ENCODE assay signal across 12 cellular contexts in genomic region chr5:345404-346195, GRCh38. TPM values are rescaled to one million over a fixed set of nuclear protein-coding genes. Genes with fewer than 3 reads are reported as not detected.
DNase-seq lines count a peak whose midpoint lies in the region; ATAC-seq and TF ChIP-seq lines count a peak whose summit lies in the region.
"Had no signal": no experiment of that assay in that cellular context is flagged by ENCODE, and none has a peak within 500 bp of the region (broad histone marks: within the 10 kb centered on the region; RNA-seq: fewer than 3 reads in every experiment).

No MANE protein-coding gene starts in this region.

- H4K20me1 ChIP-seq in Loucy (ENCODE audit: insufficient read depth, low read length, poor library complexity, severe bottlenecking) (no peaks in the 10 kb centered on the region), MM.1S (ENCODE audit: insufficient read depth, low read length) (no peaks in the 10 kb centered on the region)

- H3K27ac Mint-ChIP-seq in endodermal cell = peak overlapping the region; percentile 61
- H3K27ac Mint-ChIP-seq in stimulated activated memory B cell treated with anti-CD40 and anti-IgM and Interleukin-4, amounts not matched to agents 10 μg/mL and 1 μg/mL and 100 μg/mL, for 72 hours = no peak overlapping the region
- H3K27ac Mint-ChIP-seq: progenitor cell of endocrine pancreas had no signal

- H3K9me2 ChIP-seq in Loucy (replicated peaks; ENCODE audit: low read depth, low read length) (no peaks in the 10 kb centered on the region), MM.1S (replicated peaks; ENCODE audit: insufficient read depth, low read length) (no peaks in the 10 kb centered on the region)

- H3K36me3 ChIP-seq in Loucy (ENCODE audit: insufficient read depth, low read length) (no peaks in the 10 kb centered on the region), endodermal cell (ENCODE audit: control insufficient read depth, insufficient read depth, low read length) (no peaks in the 10 kb centered on the region), MM.1S (replicated peaks; ENCODE audit: insufficient read depth, low read length) (no peaks in the 10 kb centered on the region)

- H3K9me3 ChIP-seq in Loucy (ENCODE audit: insufficient read depth, low read depth, low read length) = no peaks in the 10 kb centered on the region
- no peaks in the 10 kb centered on the region for H3K9me3 ChIP-seq in endodermal cell (ENCODE audit: control insufficient read depth, low read length)
- no peaks in the 10 kb centered on the region for H3K9me3 ChIP-seq in MM.1S (replicated peaks; ENCODE audit: insufficient read depth, low read length)

- 0 out of 2 replicates have a peak, but pooled peaks cover 2% of the 10 kb centered on the region for H3F3A ChIP-seq in Loucy (ENCODE audit: low read depth)
- H3F3A ChIP-seq in MM.1S (ENCODE audit: insufficient read depth, low read length) = no peaks in the 10 kb centered on the region

- no peak overlapping the region for H3K4me3 ChIP-seq in Loucy (ENCODE audit: low read length, poor library complexity, severe bottlenecking)
- H3K4me3 ChIP-seq in endodermal cell (ENCODE audit: low read length) = no peak overlapping the region
- H3K4me3 ChIP-seq in MM.1S (ENCODE audit: low read length) = no peak overlapping the region

- H3K27me3 Mint-ChIP-seq in endodermal cell (ENCODE audit: insufficient read depth) = peaks cover 25% of the 10 kb centered on the region
- peaks cover 94% of the 10 kb centered on the region for H3K27me3 Mint-ChIP-seq in stimulated activated memory B cell treated with anti-CD40 and anti-IgM and Interleukin-4, amounts not matched to agents 10 μg/mL and 1 μg/mL and 100 μg/mL, for 72 hours

- TF ChIP-seq CTCF in Loucy (conservative IDR thresholded peaks at IDR 0.05; ENCODE audit: low read length) (no peak), endodermal cell (conservative IDR thresholded peaks at IDR 0.05) (no peak), MM.1S (IDR thresholded peaks at IDR 0.05; ENCODE audit: low read length) (no peak)

- no peaks in the 10 kb centered on the region for H3K36me3 Mint-ChIP-seq in endodermal cell (ENCODE audit: low read depth)
- H3K36me3 Mint-ChIP-seq in stimulated activated memory B cell treated with anti-CD40 and anti-IgM and Interleukin-4, amounts not matched to agents 10 μg/mL and 1 μg/mL and 100 μg/mL, for 72 hours = peaks cover 70% of the 10 kb centered on the region

- H3K9me3 Mint-ChIP-seq in endodermal cell = peaks cover 5% of the 10 kb centered on the region
- peaks cover 4% of the 10 kb centered on the region for H3K9me3 Mint-ChIP-seq in stimulated activated memory B cell treated with anti-CD40 and anti-IgM and Interleukin-4, amounts not matched to agents 10 μg/mL and 1 μg/mL and 100 μg/mL, for 72 hours

- 80 to 83% methylated on average over 14 to 20 of the region's 22 CpGs for WGBS in endodermal cell (ENCODE audit: insufficient coverage in 1 of 2, insufficient read length in 1 of 2), 2 experiments

- peak; percentile 56 for ATAC-seq in sciatic nerve
- no peak for ATAC-seq in stimulated activated memory B cell treated with anti-CD40 and anti-IgM and Interleukin-4, amounts not matched to agents 10 μg/mL and 1 μg/mL and 100 μg/mL, for 72 hours
- ATAC-seq: esophagus mucosa had no signal

- H3K4me2 ChIP-seq in Loucy (ENCODE audit: low read depth, low read length, poor library complexity, severe bottlenecking) (peak overlapping the region; percentile 16), MM.1S (ENCODE audit: low read depth, low read length) (no peak overlapping the region)

- H3K9ac ChIP-seq in Loucy (ENCODE audit: low read depth, low read length, poor library complexity, severe bottlenecking) (no peak overlapping the region), endodermal cell (ENCODE audit: extremely low read depth, low read length, poor library complexity, severe bottlenecking) (no peak overlapping the region), MM.1S (ENCODE audit: low read length) (no peak overlapping the region)

- no peak overlapping the region for H2AFZ ChIP-seq in Loucy (ENCODE audit: low read length)
- H2AFZ ChIP-seq in MM.1S (ENCODE audit: low read length) = no peak overlapping the region

- H3K27ac ChIP-seq in endodermal cell (ENCODE audit: low read depth, low read length) (no peak overlapping the region), MM.1S (ENCODE audit: low read length) (no peak overlapping the region)

- H3K4me1 Mint-ChIP-seq in endodermal cell = peaks cover 10% of the 10 kb centered on the region
- H3K4me1 Mint-ChIP-seq in stimulated activated memory B cell treated with anti-CD40 and anti-IgM and Interleukin-4, amounts not matched to agents 10 μg/mL and 1 μg/mL and 100 μg/mL, for 72 hours = peaks cover 21% of the 10 kb centered on the region

- intact Hi-C loops in sciatic nerve (cut with DNase I) = no loop called here

- H3K79me2 ChIP-seq in Loucy (ENCODE audit: insufficient read depth, low read length) (no peaks in the 10 kb centered on the region), MM.1S (ENCODE audit: low read length) (no peaks in the 10 kb centered on the region)

- H3K27me3 ChIP-seq in Loucy (ENCODE audit: insufficient read depth, low read length, poor library complexity, severe bottlenecking) (no peaks in the 10 kb centered on the region), endodermal cell (ENCODE audit: control insufficient read depth, insufficient read depth, low read length, poor library complexity, severe bottlenecking) (peaks cover 18% of the 10 kb centered on the region), MM.1S (replicated peaks; ENCODE audit: insufficient read depth, low read length) (peaks cover 5% of the 10 kb centered on the region; the same call in 1 of the 2 replicates)

- H3K4me1 ChIP-seq in Loucy (ENCODE audit: insufficient read depth, low read length, poor library complexity, severe bottlenecking) = peaks cover 23% of the 10 kb centered on the region
- H3K4me1 ChIP-seq in endodermal cell (ENCODE audit: control insufficient read depth, insufficient read depth, low read length) = no peaks in the 10 kb centered on the region
- no peaks in the 10 kb centered on the region for H3K4me1 ChIP-seq in MM.1S (ENCODE audit: low read length)

- DNase-seq in activated effector memory CD4-positive, alpha-beta T cell treated with anti-CD3 and anti-CD28 coated beads, Interleukin-2, amount 50 U/mL, for 16 hours = peak; percentile 62
- no peak for DNase-seq in activated effector memory CD4-positive, alpha-beta T cell treated with Interleukin-2 at 50 U/mL for 16 hours
- DNase-seq in endodermal cell = peak; percentile 75
- no peak for DNase-seq in sciatic nerve (ENCODE audit: low spot score)
- DNase-seq in H4 (ENCODE audit: low spot score) = no peak
- no peak for DNase-seq in MM.1S
- DNase-seq: activated CD4-positive, alpha-beta T cell treated with anti-CD3 and anti-CD28 coated beads, Interleukin-2, amount 50 U/mL, for 4 hours; DND-41 had no signal

- no peak overlapping the region for H3K4me3 Mint-ChIP-seq in endodermal cell
- no peak overlapping the region for H3K4me3 Mint-ChIP-seq in stimulated activated memory B cell treated with anti-CD40 and anti-IgM and Interleukin-4, amounts not matched to agents 10 μg/mL and 1 μg/mL and 100 μg/mL, for 72 hours

RNA-seq across cellular contexts. Expression of gene AHRR, which starts 24.1 kb away (rescaled TPM):
- total RNA-seq in endodermal cell (1 to 10 TPM; 1.4 to 2.0 TPM), sciatic nerve (5.1 TPM)
- polyA plus RNA-seq in endodermal cell (2013, experiment 1 of 2) = 1.3 TPM
- polyA plus RNA-seq in endodermal cell (2013, experiment 2 of 2) = 1.2 TPM
- 10.8 and 12.9 TPM in 2 replicates for total RNA-seq in H4 (2014; rRNA removed; shearing (Covaris generic))

Comparison
In these comparisons a context has a peak if more than half of its experiments do, and no peak if none do; other contexts are left out.
1. DNase-seq: peak in activated effector memory CD4-positive, alpha-beta T cell treated with anti-CD3 and anti-CD28 coated beads, Interleukin-2, amount 50 U/mL, for 16 hours (single experiment) and endodermal cell (single experiment); none in activated effector memory CD4-positive, alpha-beta T cell treated with Interleukin-2 at 50 U/mL for 16 hours (single experiment), sciatic nerve (single experiment), H4 (single experiment) and MM.1S (single experiment).